1 cellular context compared by ENCODE assay signal in the genomic region with DNA sequence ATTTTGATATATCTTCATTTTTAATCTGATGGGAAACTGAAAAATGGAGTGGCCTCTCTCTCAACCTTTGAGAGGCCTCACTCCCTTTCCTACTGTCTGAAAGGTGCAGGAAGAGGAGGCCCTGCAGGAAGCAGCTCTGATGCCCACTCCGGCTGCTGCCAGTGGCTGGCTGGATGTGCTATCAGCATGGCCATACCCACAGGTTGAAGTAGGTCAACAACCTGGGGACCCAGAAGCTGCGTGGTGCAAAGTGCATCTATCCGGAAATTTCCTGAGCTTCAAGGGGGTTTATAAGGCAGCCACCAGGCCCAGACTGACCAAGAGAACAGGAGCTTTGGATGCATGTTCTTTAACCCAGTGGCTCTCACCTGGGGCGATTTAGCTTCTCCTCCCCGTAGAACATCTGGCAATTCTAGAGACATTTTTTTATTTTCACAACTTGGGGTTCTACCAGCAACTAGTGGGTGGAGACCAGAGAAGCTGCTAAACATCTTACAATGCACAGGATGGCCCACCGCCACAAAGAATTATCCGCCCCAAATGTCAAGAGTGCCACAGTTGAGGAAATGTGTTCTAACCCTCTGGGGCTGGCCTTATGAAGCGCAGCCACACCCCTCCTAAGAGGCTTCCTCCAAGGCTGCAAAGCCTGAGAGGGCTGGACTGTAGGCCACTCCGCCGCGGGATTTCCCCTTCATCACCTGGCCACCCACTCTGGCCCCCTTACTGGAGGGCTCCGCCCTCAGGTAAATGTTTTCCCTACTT.
TF ChIP-seq lines count a peak whose summit lies in the region.

No MANE protein-coding gene starts in this region.

TF ChIP-seq in HepG2, 621 proteins besides CTCF, POLR2A, EP300 and RAD21 (continued from another document):
- TF ChIP-seq, protein P1, sequence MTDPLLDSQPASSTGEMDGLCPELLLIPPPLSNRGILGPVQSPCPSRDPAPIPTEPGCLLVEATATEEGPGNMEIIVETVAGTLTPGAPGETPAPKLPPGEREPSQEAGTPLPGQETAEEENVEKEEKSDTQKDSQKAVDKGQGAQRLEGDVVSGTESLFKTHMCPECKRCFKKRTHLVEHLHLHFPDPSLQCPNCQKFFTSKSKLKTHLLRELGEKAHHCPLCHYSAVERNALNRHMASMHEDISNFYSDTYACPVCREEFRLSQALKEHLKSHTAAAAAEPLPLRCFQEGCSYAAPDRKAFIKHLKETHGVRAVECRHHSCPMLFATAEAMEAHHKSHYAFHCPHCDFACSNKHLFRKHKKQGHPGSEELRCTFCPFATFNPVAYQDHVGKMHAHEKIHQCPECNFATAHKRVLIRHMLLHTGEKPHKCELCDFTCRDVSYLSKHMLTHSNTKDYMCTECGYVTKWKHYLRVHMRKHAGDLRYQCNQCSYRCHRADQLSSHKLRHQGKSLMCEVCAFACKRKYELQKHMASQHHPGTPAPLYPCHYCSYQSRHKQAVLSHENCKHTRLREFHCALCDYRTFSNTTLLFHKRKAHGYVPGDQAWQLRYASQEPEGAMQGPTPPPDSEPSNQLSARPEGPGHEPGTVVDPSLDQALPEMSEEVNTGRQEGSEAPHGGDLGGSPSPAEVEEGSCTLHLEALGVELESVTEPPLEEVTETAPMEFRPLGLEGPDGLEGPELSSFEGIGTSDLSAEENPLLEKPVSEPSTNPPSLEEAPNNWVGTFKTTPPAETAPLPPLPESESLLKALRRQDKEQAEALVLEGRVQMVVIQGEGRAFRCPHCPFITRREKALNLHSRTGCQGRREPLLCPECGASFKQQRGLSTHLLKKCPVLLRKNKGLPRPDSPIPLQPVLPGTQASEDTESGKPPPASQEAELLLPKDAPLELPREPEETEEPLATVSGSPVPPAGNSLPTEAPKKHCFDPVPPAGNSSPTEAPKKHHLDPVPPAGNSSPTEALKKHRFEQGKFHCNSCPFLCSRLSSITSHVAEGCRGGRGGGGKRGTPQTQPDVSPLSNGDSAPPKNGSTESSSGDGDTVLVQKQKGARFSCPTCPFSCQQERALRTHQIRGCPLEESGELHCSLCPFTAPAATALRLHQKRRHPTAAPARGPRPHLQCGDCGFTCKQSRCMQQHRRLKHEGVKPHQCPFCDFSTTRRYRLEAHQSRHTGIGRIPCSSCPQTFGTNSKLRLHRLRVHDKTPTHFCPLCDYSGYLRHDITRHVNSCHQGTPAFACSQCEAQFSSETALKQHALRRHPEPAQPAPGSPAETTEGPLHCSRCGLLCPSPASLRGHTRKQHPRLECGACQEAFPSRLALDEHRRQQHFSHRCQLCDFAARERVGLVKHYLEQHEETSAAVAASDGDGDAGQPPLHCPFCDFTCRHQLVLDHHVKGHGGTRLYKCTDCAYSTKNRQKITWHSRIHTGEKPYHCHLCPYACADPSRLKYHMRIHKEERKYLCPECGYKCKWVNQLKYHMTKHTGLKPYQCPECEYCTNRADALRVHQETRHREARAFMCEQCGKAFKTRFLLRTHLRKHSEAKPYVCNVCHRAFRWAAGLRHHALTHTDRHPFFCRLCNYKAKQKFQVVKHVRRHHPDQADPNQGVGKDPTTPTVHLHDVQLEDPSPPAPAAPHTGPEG (CRISPR knock-in tag; IDR thresholded peaks at IDR 0.05), result no peak
- TF ChIP-seq, protein P2, sequence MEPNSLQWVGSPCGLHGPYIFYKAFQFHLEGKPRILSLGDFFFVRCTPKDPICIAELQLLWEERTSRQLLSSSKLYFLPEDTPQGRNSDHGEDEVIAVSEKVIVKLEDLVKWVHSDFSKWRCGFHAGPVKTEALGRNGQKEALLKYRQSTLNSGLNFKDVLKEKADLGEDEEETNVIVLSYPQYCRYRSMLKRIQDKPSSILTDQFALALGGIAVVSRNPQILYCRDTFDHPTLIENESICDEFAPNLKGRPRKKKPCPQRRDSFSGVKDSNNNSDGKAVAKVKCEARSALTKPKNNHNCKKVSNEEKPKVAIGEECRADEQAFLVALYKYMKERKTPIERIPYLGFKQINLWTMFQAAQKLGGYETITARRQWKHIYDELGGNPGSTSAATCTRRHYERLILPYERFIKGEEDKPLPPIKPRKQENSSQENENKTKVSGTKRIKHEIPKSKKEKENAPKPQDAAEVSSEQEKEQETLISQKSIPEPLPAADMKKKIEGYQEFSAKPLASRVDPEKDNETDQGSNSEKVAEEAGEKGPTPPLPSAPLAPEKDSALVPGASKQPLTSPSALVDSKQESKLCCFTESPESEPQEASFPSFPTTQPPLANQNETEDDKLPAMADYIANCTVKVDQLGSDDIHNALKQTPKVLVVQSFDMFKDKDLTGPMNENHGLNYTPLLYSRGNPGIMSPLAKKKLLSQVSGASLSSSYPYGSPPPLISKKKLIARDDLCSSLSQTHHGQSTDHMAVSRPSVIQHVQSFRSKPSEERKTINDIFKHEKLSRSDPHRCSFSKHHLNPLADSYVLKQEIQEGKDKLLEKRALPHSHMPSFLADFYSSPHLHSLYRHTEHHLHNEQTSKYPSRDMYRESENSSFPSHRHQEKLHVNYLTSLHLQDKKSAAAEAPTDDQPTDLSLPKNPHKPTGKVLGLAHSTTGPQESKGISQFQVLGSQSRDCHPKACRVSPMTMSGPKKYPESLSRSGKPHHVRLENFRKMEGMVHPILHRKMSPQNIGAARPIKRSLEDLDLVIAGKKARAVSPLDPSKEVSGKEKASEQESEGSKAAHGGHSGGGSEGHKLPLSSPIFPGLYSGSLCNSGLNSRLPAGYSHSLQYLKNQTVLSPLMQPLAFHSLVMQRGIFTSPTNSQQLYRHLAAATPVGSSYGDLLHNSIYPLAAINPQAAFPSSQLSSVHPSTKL (CRISPR knock-in tag; IDR thresholded peaks at IDR 0.05), result 0 out of 2 replicates have a peak, but pooled peaks have one; percentile 13
- TF ChIP-seq, protein P3, sequence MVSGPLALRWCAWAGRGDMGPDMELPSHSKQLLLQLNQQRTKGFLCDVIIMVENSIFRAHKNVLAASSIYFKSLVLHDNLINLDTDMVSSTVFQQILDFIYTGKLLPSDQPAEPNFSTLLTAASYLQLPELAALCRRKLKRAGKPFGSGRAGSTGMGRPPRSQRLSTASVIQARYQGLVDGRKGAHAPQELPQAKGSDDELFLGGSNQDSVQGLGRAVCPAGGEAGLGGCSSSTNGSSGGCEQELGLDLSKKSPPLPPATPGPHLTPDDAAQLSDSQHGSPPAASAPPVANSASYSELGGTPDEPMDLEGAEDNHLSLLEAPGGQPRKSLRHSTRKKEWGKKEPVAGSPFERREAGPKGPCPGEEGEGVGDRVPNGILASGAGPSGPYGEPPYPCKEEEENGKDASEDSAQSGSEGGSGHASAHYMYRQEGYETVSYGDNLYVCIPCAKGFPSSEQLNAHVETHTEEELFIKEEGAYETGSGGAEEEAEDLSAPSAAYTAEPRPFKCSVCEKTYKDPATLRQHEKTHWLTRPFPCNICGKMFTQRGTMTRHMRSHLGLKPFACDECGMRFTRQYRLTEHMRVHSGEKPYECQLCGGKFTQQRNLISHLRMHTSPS (CRISPR knock-in tag; IDR thresholded peaks at IDR 0.05; ENCODE audit: low read depth), result peak; percentile 65; the same call in 1 of the 2 replicates
